Comparison of ENCODE assay signal across 10 cellular contexts in the genomic region with DNA sequence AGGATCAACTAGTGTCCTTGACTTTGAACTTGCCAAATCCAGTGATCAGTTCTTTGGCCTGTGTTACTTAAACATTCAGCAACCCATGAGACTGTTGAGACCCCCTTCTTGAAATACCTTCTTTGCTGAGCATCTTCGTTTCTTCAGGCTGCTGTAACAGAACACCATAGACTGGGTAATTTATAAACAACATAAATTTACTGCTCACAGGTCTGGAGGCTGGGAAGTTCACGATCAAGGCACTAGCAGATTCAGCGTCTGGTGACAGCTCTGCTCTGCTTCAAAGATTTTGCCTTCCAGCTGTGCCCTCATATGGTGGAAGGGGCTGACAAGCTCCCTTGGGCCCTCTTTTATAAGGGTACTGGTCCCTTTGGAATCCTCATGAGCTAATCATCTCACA. TPM values are rescaled to one million over a fixed set of nuclear protein-coding genes. Genes with fewer than 3 reads are reported as not detected.
"Had no signal": no experiment of that assay in that cellular context is flagged by ENCODE, and none has a peak within 500 bp of the region (broad histone marks: within the 10 kb centered on the region; RNA-seq: fewer than 3 reads in every experiment).

No MANE protein-coding gene starts in this region.

- H3K9me3 Mint-ChIP-seq: GM23338, H9, HFFc6, IgD-negative memory B cell had no signal

- ATAC-seq: GM23338, HepG2 had no signal

- H3K27me3 Mint-ChIP-seq: IgD-negative memory B cell had no signal

- H3K4me3 ChIP-seq: GM23338 had no signal

- H3K4me3 Mint-ChIP-seq: GM23338, H9, HFFc6, IgD-negative memory B cell had no signal

- DNase-seq: H9, HCEC 1CT, HFFc6, KBM-7 had no signal

- H2AFZ ChIP-seq: GM23338 had no signal

- H3K4me2 ChIP-seq: GM23338 had no signal

- H3K27ac ChIP-seq: HL-60 had no signal

- H3K27ac Mint-ChIP-seq: GM23338, H9, HFFc6 had no signal

RNA-seq across cellular contexts. Expression of gene TSPYL6, which starts 28.8 kb away (rescaled TPM):
- total RNA-seq: GM23338, H1, H9, HepG2, HFFc6, HT1080 had no signal
- polyA plus RNA-seq: GM23338, H1, IgD-negative memory B cell had no signal
